ENCODE assay signal across 22 cellular contexts in the genomic region with DNA sequence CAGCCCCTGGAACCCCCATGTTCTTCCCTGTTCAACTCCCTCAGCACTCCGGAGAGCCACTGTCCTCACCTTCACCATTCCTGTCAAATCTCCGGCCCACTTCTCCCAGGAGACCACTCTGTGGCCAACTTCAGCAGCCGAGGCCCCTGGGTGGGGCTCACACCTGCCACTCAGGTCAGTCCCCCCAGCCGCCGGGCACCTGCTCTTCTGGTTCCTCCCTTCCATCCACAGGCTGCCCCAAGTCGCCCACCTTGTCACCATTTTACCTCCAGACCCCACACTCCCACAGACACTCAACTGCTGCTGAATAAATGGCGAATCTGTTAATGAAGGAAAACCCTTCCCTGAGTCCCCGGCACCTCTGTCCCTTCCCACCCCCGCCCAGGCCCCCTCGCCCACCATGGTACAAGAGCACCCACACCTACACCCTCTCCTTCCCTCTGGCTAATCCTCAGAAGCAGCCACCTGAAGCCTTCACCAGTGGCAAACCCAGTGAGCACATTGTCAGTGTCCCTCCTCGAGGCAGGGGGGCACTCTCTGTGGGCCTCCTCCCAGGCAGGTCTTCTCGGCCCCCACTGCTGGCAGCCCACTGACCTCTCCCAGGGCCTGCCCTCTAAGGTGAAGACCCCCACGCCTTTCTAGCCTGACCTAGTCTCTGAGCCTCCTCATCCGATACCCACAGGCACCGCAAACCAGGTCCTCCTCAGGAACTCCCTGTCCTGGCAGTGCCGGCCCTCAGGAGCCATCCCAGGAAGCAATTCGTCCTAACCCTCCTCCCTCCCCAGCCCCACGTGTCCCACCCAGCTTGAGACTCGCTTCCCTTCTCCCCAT. TPM values are rescaled to one million over a fixed set of nuclear protein-coding genes. Genes with fewer than 3 reads are reported as not detected.
A peak's percentile ranks its signal among the peaks of the same experiment; 100 is the strongest.
DNase-seq lines count a peak whose midpoint lies in the region; ATAC-seq and TF ChIP-seq lines count a peak whose summit lies in the region.
"Had no signal": no experiment of that assay in that cellular context is flagged by ENCODE, and none has a peak within 500 bp of the region (broad histone marks: within the 10 kb centered on the region; RNA-seq: fewer than 3 reads in every experiment).

No MANE protein-coding gene starts in this region.

- H3K4me1 ChIP-seq in adrenal gland (replicated peaks in 1 of 2) (peaks cover 22 to 42% of the 10 kb centered on the region in 2 donors), left lung (peaks cover 3 to 19% of the 10 kb centered on the region in 2 donors)
- H3K4me1 ChIP-seq in naive thymus-derived CD4-positive, alpha-beta T cell (ENCODE audit: control insufficient read depth in 2 of 2, insufficient read depth in 2 of 2, low read length in 2 of 2) = peaks cover 9 to 15% of the 10 kb centered on the region in 2 donors

- POLR2A ChIA-PET in naive thymus-derived CD4-positive, alpha-beta T cell (lab: Charles Lee) = no interaction called here

- peak in 1 of 2 donors; percentile 52 for DNase-seq in activated naive CD4-positive, alpha-beta T cell treated with anti-CD3 and anti-CD28 coated beads, Interleukin-2, amount 50 U/mL, for 72 hours (ENCODE audit: low spot score in 2 of 2)
- no peak for DNase-seq in activated naive CD4-positive, alpha-beta T cell (lab: John Stamatoyannopoulos, UW)
- peak in 4 of 7 donors; percentile 5 to 47 (median 18) for DNase-seq in adrenal gland
- DNase-seq in naive thymus-derived CD4-positive, alpha-beta T cell = no peak
- DNase-seq in type B pancreatic cell (ENCODE audit: extremely low spot score, unreplicated experiment) = no peak
- no peak for DNase-seq in left lung
- DNase-seq in NOMO-1 treated with DMSO at 0.1 percent for 48 hours (lab: John Stamatoyannopoulos, UW; ENCODE audit: unreplicated experiment) = no peak
- DNase-seq: ACHN; activated CD4-positive, alpha-beta T cell treated with anti-CD3 and anti-CD28 coated beads, Interleukin-2, amount 50 U/mL, for 48 hours; body of pancreas; COR-L47; effector memory CD8-positive, alpha-beta T cell; GDM1; NCI-H146; NCI-H510A treated with DMSO at 0.1 percent for 48 hours; stimulated activated naive CD8-positive, alpha-beta T cell treated with anti-CD3 and anti-CD28 coated beads, Interleukin-15, amount 100 ng/mL, for 72 hours had no signal

- TF ChIP-seq CTCF in adrenal gland (IDR thresholded peaks at IDR 0.05) (no peak), type B pancreatic cell (conservative IDR thresholded peaks at IDR 0.05) (no peak), left lung (IDR thresholded peaks at IDR 0.05) (no peak)

- no peak overlapping the region for H3K4me3 Mint-ChIP-seq in naive thymus-derived CD4-positive, alpha-beta T cell
- no peak overlapping the region for H3K4me3 Mint-ChIP-seq in type B pancreatic cell
- H3K4me3 Mint-ChIP-seq: effector memory CD8-positive, alpha-beta T cell; neural crest cell; stimulated activated naive CD8-positive, alpha-beta T cell treated with anti-CD3 and anti-CD28 coated beads, Interleukin-15, amount 100 ng/mL, for 72 hours had no signal

- peak overlapping the region in 1 of 5 donors; percentile 22 for H3K27ac ChIP-seq in adrenal gland
- H3K27ac ChIP-seq in naive thymus-derived CD4-positive, alpha-beta T cell (ENCODE audit: low read depth, low read length) = no peak overlapping the region
- H3K27ac ChIP-seq in left lung = no peak overlapping the region
- H3K27ac ChIP-seq: body of pancreas had no signal

- H3K4me1 Mint-ChIP-seq in naive thymus-derived CD4-positive, alpha-beta T cell = peaks cover 5 to 37% (median 28%) of the 10 kb centered on the region in 7 donors
- H3K4me1 Mint-ChIP-seq in type B pancreatic cell (ENCODE audit: unreplicated experiment) = peaks cover 5% of the 10 kb centered on the region
- H3K4me1 Mint-ChIP-seq: neural crest cell had no signal

- H3K9me3 ChIP-seq in adrenal gland (replicated peaks in 1 of 3) (no peaks in the 10 kb centered on the region), left lung (no peaks in the 10 kb centered on the region)
- H3K9me3 ChIP-seq in naive thymus-derived CD4-positive, alpha-beta T cell (ENCODE audit: control insufficient read depth in 2 of 3, low read length in 3 of 3) = no peaks in the 10 kb centered on the region
- H3K9me3 ChIP-seq: body of pancreas had no signal

- CTCF ChIA-PET in naive thymus-derived CD4-positive, alpha-beta T cell (lab: Charles Lee) = no interaction called here

- no peak for ATAC-seq in activated naive CD4-positive, alpha-beta T cell treated with anti-CD3 and anti-CD28 coated beads, Interleukin-2, amount 50 U/mL, for 72 hours
- ATAC-seq in naive thymus-derived CD4-positive, alpha-beta T cell = no peak
- no peak for ATAC-seq in HG03045 (IDR thresholded peaks at IDR 0.05; ENCODE audit: unreplicated experiment)
- ATAC-seq in left lung = no peak
- ATAC-seq: body of pancreas; effector memory CD8-positive, alpha-beta T cell; SK-N-SH treated with all-trans-retinoic acid at 6 μM for 48 hours; stimulated activated naive CD8-positive, alpha-beta T cell treated with anti-CD3 and anti-CD28 coated beads, Interleukin-15, amount 100 ng/mL, for 72 hours had no signal

- H3K36me3 ChIP-seq in adrenal gland (replicated peaks in 1 of 2) (peaks cover 0 to 32% of the 10 kb centered on the region in 2 donors), left lung (peaks cover 0 to 59% of the 10 kb centered on the region in 2 donors)
- H3K36me3 ChIP-seq in naive thymus-derived CD4-positive, alpha-beta T cell (ENCODE audit: control insufficient read depth in 2 of 3, insufficient read depth in 3 of 3, low read length in 3 of 3) = peaks cover 0 to 61% (median 4%) of the 10 kb centered on the region in 3 experiments

- intact Hi-C loops in adrenal gland (cut with DNase I) (no loop called here), left lung (cut with DNase I) (no loop called here)
- intact Hi-C loops in naive thymus-derived CD4-positive, alpha-beta T cell (cut with micrococcal nuclease) = no loop called here

- no peaks in the 10 kb centered on the region for H3K36me3 Mint-ChIP-seq in activated naive CD4-positive, alpha-beta T cell treated with anti-CD3 and anti-CD28 coated beads, Interleukin-2, amount 50 U/mL, for 72 hours
- H3K36me3 Mint-ChIP-seq in naive thymus-derived CD4-positive, alpha-beta T cell = peaks cover 0 to 19% (median 4%) of the 10 kb centered on the region in 5 donors
- H3K36me3 Mint-ChIP-seq in type B pancreatic cell = peaks cover 11% of the 10 kb centered on the region

- H3K27me3 ChIP-seq in adrenal gland (no peaks in the 10 kb centered on the region), left lung (no peaks in the 10 kb centered on the region)
- H3K27me3 ChIP-seq in naive thymus-derived CD4-positive, alpha-beta T cell (ENCODE audit: control insufficient read depth in 2 of 2, insufficient read depth in 2 of 2, low read length in 2 of 2) = no peaks in the 10 kb centered on the region
- H3K27me3 ChIP-seq: body of pancreas had no signal

- TF ChIP-seq POLR2A in adrenal gland (IDR thresholded peaks at IDR 0.05) = no peak

- no peaks in the 10 kb centered on the region for H3K9me3 Mint-ChIP-seq in activated naive CD4-positive, alpha-beta T cell treated with anti-CD3 and anti-CD28 coated beads, Interleukin-2, amount 50 U/mL, for 72 hours
- H3K9me3 Mint-ChIP-seq in naive thymus-derived CD4-positive, alpha-beta T cell = no peaks in the 10 kb centered on the region
- H3K9me3 Mint-ChIP-seq in type B pancreatic cell = no peaks in the 10 kb centered on the region
- H3K9me3 Mint-ChIP-seq: activated T-helper 2 cell treated with anti-CD3 and anti-CD28 coated beads, Interferon-gamma antibody, Interleukin-2, Interleukin-4, amounts not matched to agents 10 μg/mL and 5 μg/mL and 100 μg/mL, durations not matched to agents 14 hours and 24 hours and 36 hours; effector memory CD8-positive, alpha-beta T cell; neural crest cell; stimulated activated naive CD8-positive, alpha-beta T cell treated with anti-CD3 and anti-CD28 coated beads, Interleukin-15, amount 100 ng/mL, for 72 hours had no signal

- no peaks in the 10 kb centered on the region for H3K27me3 Mint-ChIP-seq in naive thymus-derived CD4-positive, alpha-beta T cell
- H3K27me3 Mint-ChIP-seq in type B pancreatic cell = no peaks in the 10 kb centered on the region
- H3K27me3 Mint-ChIP-seq: effector memory CD8-positive, alpha-beta T cell; stimulated activated naive CD8-positive, alpha-beta T cell treated with anti-CD3 and anti-CD28 coated beads, Interleukin-15, amount 100 ng/mL, for 72 hours had no signal

- peak overlapping the region; percentile 46 to 68 for H3K27ac Mint-ChIP-seq in activated naive CD4-positive, alpha-beta T cell treated with anti-CD3 and anti-CD28 coated beads, Interleukin-2, amount 50 U/mL, for 72 hours
- H3K27ac Mint-ChIP-seq in naive thymus-derived CD4-positive, alpha-beta T cell = peak overlapping the region in 6 of 9 donors; percentile 17 to 61 (median 45)
- H3K27ac Mint-ChIP-seq in type B pancreatic cell = peak overlapping the region; percentile 48
- H3K27ac Mint-ChIP-seq: activated T-helper 2 cell treated with anti-CD3 and anti-CD28 coated beads, Interferon-gamma antibody, Interleukin-2, Interleukin-4, amounts not matched to agents 10 μg/mL and 5 μg/mL and 100 μg/mL, durations not matched to agents 14 hours and 24 hours and 36 hours had no signal

- H3K4me3 ChIP-seq in adrenal gland (no peak overlapping the region), left lung (no peak overlapping the region)
- no peak overlapping the region for H3K4me3 ChIP-seq in naive thymus-derived CD4-positive, alpha-beta T cell (ENCODE audit: low read length)
- H3K4me3 ChIP-seq: body of pancreas, lung had no signal

- 87 to 95% (median 89%) methylated on average over 16 to 19 of the region's 19 CpGs for WGBS in adrenal gland, 4 donors

RNA-seq across cellular contexts. Expression of gene CANT1, which starts 8.2 kb away (rescaled TPM):
- 10 to 100 TPM; 54.7 to 57.0 TPM for total RNA-seq in activated naive CD4-positive, alpha-beta T cell treated with anti-CD3 and anti-CD28 coated beads, Interleukin-2, amount 50 U/mL, for 72 hours
- total RNA-seq in adrenal gland (10 to 100 TPM; 36.5 to 78.3 (median 61.5) TPM), type B pancreatic cell (ENCODE audit: low replicate concordance) (75.1 and 105 TPM in 2 replicates), left lung (10 to 100 TPM; 57.2 to 69.0 TPM)
- polyA plus RNA-seq in adrenal gland = 10 to 100 TPM; 10.3 to 29.5 (median 10.7) TPM
- 10 to 100 TPM; 40.1 to 82.2 (median 43.0) TPM for total RNA-seq in naive thymus-derived CD4-positive, alpha-beta T cell
- 10 to 100 TPM; 11.2 to 11.4 TPM for polyA plus RNA-seq in naive thymus-derived CD4-positive, alpha-beta T cell

RNA-seq across cellular contexts. Expression of gene LGALS3BP, which starts 21.7 kb away (rescaled TPM):
- total RNA-seq in activated naive CD4-positive, alpha-beta T cell treated with anti-CD3 and anti-CD28 coated beads, Interleukin-2, amount 50 U/mL, for 72 hours = 10 to 100 TPM; 71.3 to 95.6 TPM
- total RNA-seq in adrenal gland (1,000 to 10,000 TPM in 2 of 8 donors, 100 to 1,000 TPM in 6; 449 to 1,588 (median 791) TPM), type B pancreatic cell (ENCODE audit: low replicate concordance) (154 and 202 TPM in 2 replicates), left lung (100 to 1,000 TPM; 379 to 688 TPM)
- polyA plus RNA-seq in adrenal gland = 100 to 1,000 TPM; 266 to 499 (median 286) TPM
- 100 to 1,000 TPM in 1 of 5 experiments, 10 to 100 TPM in 4; 44.7 to 267 (median 53.9) TPM for total RNA-seq in naive thymus-derived CD4-positive, alpha-beta T cell
- polyA plus RNA-seq in naive thymus-derived CD4-positive, alpha-beta T cell = 100 to 1,000 TPM; 116 to 122 TPM

RNA-seq across cellular contexts. Expression of gene C1QTNF1, which starts 22.6 kb away (rescaled TPM):
- total RNA-seq in activated naive CD4-positive, alpha-beta T cell treated with anti-CD3 and anti-CD28 coated beads, Interleukin-2, amount 50 U/mL, for 72 hours = not detected
- total RNA-seq in adrenal gland = 100 to 1,000 TPM in 6 of 8 donors, 10 to 100 TPM in 2; 74.6 to 175 (median 137) TPM
- polyA plus RNA-seq in adrenal gland = 100 to 1,000 TPM in 1 of 3 donors, 10 to 100 TPM in 2; 17.2 to 147 (median 74.4) TPM
- under 1 TPM in 1 of 5 experiments, not detected in 4; 0.10 TPM for total RNA-seq in naive thymus-derived CD4-positive, alpha-beta T cell
- polyA plus RNA-seq in naive thymus-derived CD4-positive, alpha-beta T cell = not detected
- 8.7 and 9.4 TPM in 2 replicates for total RNA-seq in type B pancreatic cell (ENCODE audit: low replicate concordance)
- total RNA-seq in left lung = 10 to 100 TPM; 14.9 to 31.4 TPM
- total RNA-seq: activated T-helper 2 cell treated with anti-CD3 and anti-CD28 coated beads, Interferon-gamma antibody, Interleukin-2, Interleukin-4, amounts not matched to agents 10 μg/mL and 5 μg/mL and 100 μg/mL, durations not matched to agents 14 hours and 24 hours and 36 hours; OCI-LY7 had no signal

Comparison
In these comparisons a context has a peak if more than half of its experiments do, and no peak if none do; other contexts are left out.
1. DNase-seq: peak in adrenal gland (4 of 7); none in activated naive CD4-positive, alpha-beta T cell (0 of 4), naive thymus-derived CD4-positive, alpha-beta T cell (0 of 9), type B pancreatic cell (single experiment), left lung (0 of 2) and NOMO-1 treated with DMSO at 0.1 percent for 48 hours (single experiment).
2. Peak in every context shown above with its lines, with median percentiles within 50 percentile points of each other: H3K27ac Mint-ChIP-seq.